8 cellular contexts compared by ENCODE assay signal in the genomic region with DNA sequence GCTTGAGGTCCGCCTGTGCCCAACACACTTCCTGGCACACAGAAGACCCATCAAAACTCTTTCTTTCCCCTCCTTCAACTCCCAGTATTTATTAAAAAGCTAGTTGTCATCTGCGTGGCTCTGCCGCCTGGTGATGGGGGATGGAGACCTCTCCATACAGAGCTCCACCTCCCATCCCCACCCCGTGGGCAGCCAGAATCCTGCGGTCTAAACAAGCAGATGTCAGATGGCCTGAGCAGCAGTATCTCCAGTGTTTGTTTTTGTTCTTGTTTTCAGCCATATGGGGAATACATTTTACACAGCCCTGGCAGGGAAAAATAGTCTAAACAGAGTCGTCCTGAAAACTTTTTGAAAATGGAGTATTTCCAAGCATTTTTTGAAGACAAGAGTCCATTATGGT.
DNase-seq lines count a peak whose midpoint lies in the region; ATAC-seq and TF ChIP-seq lines count a peak whose summit lies in the region.

No MANE protein-coding gene starts in this region.

- peaks cover 12% of the 10 kb centered on the region for H3K4me1 Mint-ChIP-seq in Caco-2 (ENCODE audit: low read depth, unreplicated experiment)
- H3K4me1 Mint-ChIP-seq in activated CD4-positive, alpha-beta memory T cell treated with anti-CD3 and anti-CD28 coated beads for 36 hours (ENCODE audit: low read depth), result peaks cover 11% of the 10 kb centered on the region

- H3K4me3 Mint-ChIP-seq in Caco-2 (ENCODE audit: unreplicated experiment), result no peak overlapping the region
- no peak overlapping the region for H3K4me3 Mint-ChIP-seq in activated CD4-positive, alpha-beta memory T cell treated with anti-CD3 and anti-CD28 coated beads for 36 hours

- CTCF ChIA-PET in Caco-2 (lab: Charles Lee), result no interaction called here
- CTCF ChIA-PET in activated CD4-positive, alpha-beta memory T cell treated with anti-CD3 and anti-CD28 coated beads for 36 hours (lab: Charles Lee), result no interaction called here

- TF ChIP-seq CTCF in esophagus muscularis mucosa (IDR thresholded peaks at IDR 0.05) (no peak), Caco-2 (IDR thresholded peaks at IDR 0.05; ENCODE audit: insufficient read depth in 1 of 2, low read depth in 1 of 2, low read length in 1 of 2, severe bottlenecking in 1 of 2, unreplicated experiment in 1 of 2) (no peak)

- POLR2A ChIA-PET in Caco-2 (lab: Charles Lee), result no interaction called here
- POLR2A ChIA-PET in activated CD4-positive, alpha-beta memory T cell treated with anti-CD3 and anti-CD28 coated beads for 36 hours (lab: Charles Lee), result no interaction called here

- no peaks in the 10 kb centered on the region for H3K9me3 Mint-ChIP-seq in Caco-2 (ENCODE audit: unreplicated experiment)
- no peaks in the 10 kb centered on the region for H3K9me3 Mint-ChIP-seq in activated CD4-positive, alpha-beta memory T cell treated with anti-CD3 and anti-CD28 coated beads for 36 hours

- H3K36me3 ChIP-seq in esophagus muscularis mucosa (peaks cover 0 to 30% (median 16%) of the 10 kb centered on the region in 4 donors), Caco-2 (ENCODE audit: control insufficient read depth, insufficient read depth, low read length) (peaks cover 1% of the 10 kb centered on the region)

- H3K27me3 Mint-ChIP-seq in Caco-2 (ENCODE audit: insufficient read depth, unreplicated experiment), result no peaks in the 10 kb centered on the region
- no peaks in the 10 kb centered on the region for H3K27me3 Mint-ChIP-seq in activated CD4-positive, alpha-beta memory T cell treated with anti-CD3 and anti-CD28 coated beads for 36 hours

- intact Hi-C loops in esophagus muscularis mucosa (cut with DNase I), result loop anchor here (5.0 kb wide), 1 partner anchor 33 kb away; no protein-coding TSS in a partner anchor
- intact Hi-C loops in Caco-2 (cut with micrococcal nuclease; ENCODE audit: unreplicated experiment), result loop anchor here (5.0 kb wide), 1 partner anchor 63 kb away; no protein-coding TSS in a partner anchor
- intact Hi-C loops in activated CD4-positive, alpha-beta memory T cell treated with anti-CD3 and anti-CD28 coated beads for 36 hours (cut with micrococcal nuclease), result no loop called here

- no TSS peak for BruUV-seq in Caco-2 (replicated peaks; lab: Mats Ljungman, UMichigan)

- H3K4me1 ChIP-seq in esophagus muscularis mucosa (peaks cover 90 to 100% (median 100%) of the 10 kb centered on the region in 4 donors), Caco-2 (peaks cover 11% of the 10 kb centered on the region)

- no peak for TF ChIP-seq EP300 in esophagus muscularis mucosa (IDR thresholded peaks at IDR 0.05)

- no peak overlapping the region for H3K27ac Mint-ChIP-seq in Caco-2 (ENCODE audit: unreplicated experiment)
- H3K27ac Mint-ChIP-seq in activated CD4-positive, alpha-beta memory T cell treated with anti-CD3 and anti-CD28 coated beads for 36 hours, result no peak overlapping the region

- H3K4me3 ChIP-seq in esophagus muscularis mucosa (peak overlapping the region; percentile 7 to 28 (median 13)), Caco-2 (ENCODE audit: low read depth, low read length) (no peak overlapping the region)

- no peak for TF ChIP-seq POLR2A in esophagus muscularis mucosa (IDR thresholded peaks at IDR 0.05; ENCODE audit: low read depth)

- WGBS in esophagus muscularis mucosa, result 16% methylated on average over 6 of the region's 6 CpGs

- peak overlapping the region; percentile 85 to 92 (median 92) for H3K27ac ChIP-seq in esophagus muscularis mucosa (replicated peaks in 1 of 4)

- DNase-seq in COR-L47 (lab: John Stamatoyannopoulos, UW) (peak; percentile 25), NCI-H345 (lab: John Stamatoyannopoulos, UW) (peak; percentile 46), esophagus muscularis mucosa (ENCODE audit: extremely low spot score) (no peak), occipital lobe (lab: John Stamatoyannopoulos, UW) (peak; percentile 53), Caco-2 (no peak)
- DNase-seq in activated CD4-positive, alpha-beta memory T cell treated with anti-CD3 and anti-CD28 coated beads for 36 hours, result no peak

- H3K36me3 Mint-ChIP-seq in Caco-2 (ENCODE audit: insufficient read depth, unreplicated experiment), result peaks cover 7% of the 10 kb centered on the region
- no peaks in the 10 kb centered on the region for H3K36me3 Mint-ChIP-seq in activated CD4-positive, alpha-beta memory T cell treated with anti-CD3 and anti-CD28 coated beads for 36 hours

- H3K9me3 ChIP-seq in esophagus muscularis mucosa (no peaks in the 10 kb centered on the region), Caco-2 (no peaks in the 10 kb centered on the region)

- ATAC-seq in GM19463 (IDR thresholded peaks at IDR 0.05; ENCODE audit: unreplicated experiment) (no peak), GM19452 (IDR thresholded peaks at IDR 0.05; ENCODE audit: unreplicated experiment) (no peak)

- H3K27me3 ChIP-seq in esophagus muscularis mucosa, result no peaks in the 10 kb centered on the region
- H3K27me3 ChIP-seq in Caco-2 (replicated peaks; ENCODE audit: control insufficient read depth, insufficient read depth, low read length), result no peaks in the 10 kb centered on the region

Comparison
In these comparisons a context has a peak if more than half of its experiments do, and no peak if none do; other contexts are left out.
1. DNase-seq: peak in COR-L47 (single experiment), NCI-H345 (single experiment) and occipital lobe (single experiment); none in esophagus muscularis mucosa (single experiment), Caco-2 (0 of 2) and activated CD4-positive, alpha-beta memory T cell treated with anti-CD3 and anti-CD28 coated beads for 36 hours (single experiment).